ENCODE assay signal across 34 cellular contexts in genomic region chr3:59713971-59714370, GRCh38.
"Had no signal": no experiment of that assay in that cellular context is flagged by ENCODE, and none has a peak within 500 bp of the region (broad histone marks: within the 10 kb centered on the region; RNA-seq: fewer than 3 reads in every experiment).

No MANE protein-coding gene starts in this region.

- H3K4me3 ChIP-seq: adrenal gland, body of pancreas, cardiac muscle cell had no signal

- H3K27me3 ChIP-seq: adrenal gland, body of pancreas, cardiac muscle cell had no signal

- ATAC-seq: activated CD8-positive, alpha-beta T cell treated with anti-CD3 and anti-CD28 coated beads for 36 hours; activated naive CD4-positive, alpha-beta T cell treated with anti-CD3 and anti-CD28 coated beads, Interleukin-2, amount 50 U/mL, for 72 hours; activated T-cell treated with anti-CD3 and anti-CD28 coated beads, Interleukin-2, amount 50 U/mL, for 4 hours; activated T-cell treated with anti-CD3 and anti-CD28 coated beads, Interleukin-2, amount 50 U/mL, for 72 hours; activated T-helper 17 cell treated with anti-CD3 and anti-CD28 coated beads, Interleukin-2, amount 50 U/mL, for 72 hours; body of pancreas had no signal

- H3K4me3 Mint-ChIP-seq: activated B cell treated with CpG ODN at 0.5 μM for 24 hours; activated CD4-positive, alpha-beta memory T cell treated with anti-CD3 and anti-CD28 coated beads for 36 hours; activated CD4-positive, alpha-beta T cell treated with anti-CD3 and anti-CD28 coated beads, Interleukin-2, amount 10 ng/mL, durations not matched to agents 24 days and 14 days; activated CD8-positive, alpha-beta T cell treated with anti-CD3 and anti-CD28 coated beads for 36 hours; activated naive CD4-positive, alpha-beta T cell treated with anti-CD3 and anti-CD28 coated beads for 36 hours; activated naive CD8-positive, alpha-beta T cell treated with anti-CD3 and anti-CD28 coated beads for 36 hours; activated T-cell treated with anti-CD3 and anti-CD28 coated beads, Interleukin-2, amount 50 U/mL, for 4 hours; activated T-cell treated with anti-CD3 and anti-CD28 coated beads, Interleukin-2, amount 50 U/mL, for 72 hours; activated T-helper 1 cell treated with anti-CD3 and anti-CD28 coated beads, Interleukin-12 subunit alpha, Interleukin-12 subunit beta, Interleukin-2, Interleukin-4 antibody, amounts not matched to agents 30 ng/mL and 10 ng/mL and 1 ng/mL, durations not matched to agents 14 hours and 24 hours and 36 hours; activated T-helper 17 cell treated with anti-CD3 and anti-CD28 coated beads, Interleukin-2, amount 50 U/mL, for 72 hours; T-helper 1 cell treated with Interleukin-12 subunit alpha and Interleukin-12 subunit beta and Interleukin-4 antibody, amounts not matched to agents 30 μg/mL and 1 μg/mL, for 36 hours; T-helper 2 cell treated with Interferon-gamma antibody and Interleukin-4, amounts not matched to agents 5 μg/mL and 100 μg/mL, for 36 hours had no signal

- H3K36me3 ChIP-seq: adrenal gland, cardiac muscle cell had no signal

- H3K4me1 ChIP-seq: adrenal gland, body of pancreas had no signal

- H3K9me3 ChIP-seq: adrenal gland, body of pancreas had no signal

- H3K27ac ChIP-seq: adrenal gland, body of pancreas, cardiac muscle cell, VCaP had no signal

- H3K4me1 Mint-ChIP-seq: activated B cell treated with CpG ODN at 0.5 μM for 24 hours; activated naive CD8-positive, alpha-beta T cell treated with anti-CD3 and anti-CD28 coated beads for 36 hours; activated T-helper 17 cell treated with anti-CD3 and anti-CD28 coated beads, Interleukin-2, amount 50 U/mL, for 72 hours had no signal

- DNase-seq: activated B cell treated with CpG ODN at 0.5 μM for 24 hours; activated CD4-positive, alpha-beta memory T cell treated with anti-CD3 and anti-CD28 coated beads for 36 hours; activated CD4-positive, alpha-beta T cell treated with anti-CD3 and anti-CD28 coated beads for 4 hours; activated CD4-positive, alpha-beta T cell treated with anti-CD3 and anti-CD28 coated beads, Interleukin-2, amount 10 ng/mL, durations not matched to agents 24 days and 14 days; activated CD4-positive, alpha-beta T cell treated with anti-CD3 and anti-CD28 coated beads, Interleukin-2, amount 50 U/mL, for 1 hour; activated CD4-positive, alpha-beta T cell treated with anti-CD3 and anti-CD28 coated beads, Interleukin-2, amount 50 U/mL, for 4 hours; activated CD4-positive, CD25-positive, alpha-beta regulatory T cell treated with anti-CD3 and anti-CD28 coated beads, Interleukin-2, amount 50 U/mL, for 72 hours; activated CD8-positive, alpha-beta memory T cell treated with anti-CD3 and anti-CD28 coated beads, Interleukin-2, amount 50 U/mL, for 4 hours; activated CD8-positive, alpha-beta T cell treated with anti-CD3 and anti-CD28 coated beads for 36 hours; activated effector memory CD4-positive, alpha-beta T cell treated with anti-CD3 and anti-CD28 coated beads, Interleukin-2, amount 50 U/mL, for 16 hours; activated gamma-delta T cell treated with Interleukin-2 at 50 U/mL for 16 hours; activated naive CD4-positive, alpha-beta T cell; activated naive CD4-positive, alpha-beta T cell treated with anti-CD3 and anti-CD28 coated beads for 36 hours; activated naive CD4-positive, alpha-beta T cell treated with anti-CD3 and anti-CD28 coated beads, Interleukin-2, amount 50 U/mL, for 16 hours; activated naive CD8-positive, alpha-beta T cell treated with anti-CD3 and anti-CD28 coated beads for 36 hours; activated T-cell treated with anti-CD3 and anti-CD28 coated beads for 4 hours; activated T-cell treated with anti-CD3 and anti-CD28 coated beads, Interleukin-2, amount 50 U/mL, for 1 hour; activated T-cell treated with anti-CD3 and anti-CD28 coated beads, Interleukin-2, amount 50 U/mL, for 4 hours; activated T-cell treated with anti-CD3 and anti-CD28 coated beads, Interleukin-2, amount 50 U/mL, for 72 hours; adrenal gland; amniotic stem cell; aorta; body of pancreas; central memory CD4-positive, alpha-beta T cell; T-helper 1 cell; T-helper 2 cell; T-helper 9 cell had no signal

- H3K27me3 Mint-ChIP-seq: activated B cell treated with CpG ODN at 0.5 μM for 24 hours; activated CD4-positive, alpha-beta memory T cell treated with anti-CD3 and anti-CD28 coated beads for 36 hours; activated CD8-positive, alpha-beta T cell treated with anti-CD3 and anti-CD28 coated beads for 36 hours; activated naive CD8-positive, alpha-beta T cell treated with anti-CD3 and anti-CD28 coated beads for 36 hours had no signal

- H3K27ac Mint-ChIP-seq: activated B cell treated with CpG ODN at 0.5 μM for 24 hours; activated CD4-positive, alpha-beta memory T cell treated with anti-CD3 and anti-CD28 coated beads for 36 hours; activated CD4-positive, alpha-beta T cell treated with anti-CD3 and anti-CD28 coated beads, Interleukin-2, amount 10 ng/mL, durations not matched to agents 24 days and 14 days; activated CD8-positive, alpha-beta T cell treated with anti-CD3 and anti-CD28 coated beads for 36 hours; activated naive CD4-positive, alpha-beta T cell treated with anti-CD3 and anti-CD28 coated beads for 36 hours; activated naive CD4-positive, alpha-beta T cell treated with anti-CD3 and anti-CD28 coated beads, Interleukin-2, amount 50 U/mL, for 72 hours; activated naive CD8-positive, alpha-beta T cell treated with anti-CD3 and anti-CD28 coated beads for 36 hours; activated T-cell treated with anti-CD3 and anti-CD28 coated beads, Interleukin-2, amount 50 U/mL, for 72 hours; activated T-helper 1 cell treated with anti-CD3 and anti-CD28 coated beads, Interleukin-12 subunit alpha, Interleukin-12 subunit beta, Interleukin-2, Interleukin-4 antibody, amounts not matched to agents 30 ng/mL and 10 ng/mL and 1 ng/mL, durations not matched to agents 14 hours and 24 hours and 36 hours; activated T-helper 17 cell treated with anti-CD3 and anti-CD28 coated beads, Interleukin-2, amount 50 U/mL, for 72 hours; T-helper 1 cell treated with Interleukin-12 subunit alpha and Interleukin-12 subunit beta and Interleukin-4 antibody, amounts not matched to agents 30 μg/mL and 1 μg/mL, for 36 hours; T-helper 2 cell treated with Interferon-gamma antibody and Interleukin-4, amounts not matched to agents 5 μg/mL and 100 μg/mL, for 36 hours had no signal
